8 cellular contexts compared by ENCODE assay signal in the genomic region with DNA sequence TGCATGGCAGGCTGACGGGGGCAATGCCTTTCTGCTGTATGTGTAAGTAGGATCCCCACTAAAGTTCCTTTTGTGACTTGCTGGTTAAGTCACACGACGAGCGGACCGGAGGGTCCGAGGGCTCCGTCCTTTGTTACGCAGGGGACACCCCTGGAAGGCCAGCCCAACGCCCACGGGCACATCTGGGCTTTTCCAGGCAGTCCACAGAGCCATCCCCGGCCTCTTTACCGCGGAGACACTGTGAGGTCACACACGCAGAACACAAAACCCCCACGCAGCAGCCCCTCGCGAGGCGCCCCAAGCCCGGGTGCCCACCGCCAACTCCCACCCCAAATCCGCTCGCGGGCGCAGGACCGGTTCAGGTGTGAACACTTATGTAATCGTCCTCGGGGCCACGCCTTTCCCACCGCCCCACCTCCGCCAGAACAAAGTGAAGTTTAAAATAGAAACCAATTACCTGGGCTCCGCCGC. TPM values are rescaled to one million over a fixed set of nuclear protein-coding genes. Genes with fewer than 3 reads are reported as not detected.
DNase-seq lines count a peak whose midpoint lies in the region; ATAC-seq and TF ChIP-seq lines count a peak whose summit lies in the region.

No MANE protein-coding gene starts in this region.

- peaks cover 49 to 55% of the 10 kb centered on the region in 2 experiments for H3K4me1 Mint-ChIP-seq in H9
- peaks cover 23% of the 10 kb centered on the region for H3K4me1 Mint-ChIP-seq in T-helper 1 cell treated with Interleukin-12 subunit alpha and Interleukin-12 subunit beta and Interleukin-4 antibody, amounts not matched to agents 30 μg/mL and 1 μg/mL, for 36 hours (ENCODE audit: low read depth)

- peak overlapping the region; percentile 39 for H3K18ac ChIP-seq in H9 (ENCODE audit: insufficient read length, low read depth, low read length)

- peak overlapping the region in 1 of 3 experiments; percentile 70; a peak in 1 of 7 replicates for H3K27ac Mint-ChIP-seq in H9
- peak overlapping the region; percentile 26 for H3K27ac Mint-ChIP-seq in T-helper 1 cell treated with Interleukin-12 subunit alpha and Interleukin-12 subunit beta and Interleukin-4 antibody, amounts not matched to agents 30 μg/mL and 1 μg/mL, for 36 hours

- no peaks in the 10 kb centered on the region for H3K36me3 Mint-ChIP-seq in H9 (ENCODE audit: insufficient read depth in 1 of 3, low read depth in 3 of 3)
- H3K36me3 Mint-ChIP-seq in T-helper 1 cell treated with Interleukin-12 subunit alpha and Interleukin-12 subunit beta and Interleukin-4 antibody, amounts not matched to agents 30 μg/mL and 1 μg/mL, for 36 hours (ENCODE audit: low read depth), result no peaks in the 10 kb centered on the region

- H3K4me2 ChIP-seq in H9 (ENCODE audit: insufficient read depth, insufficient read length, low read length), result peak overlapping the region; percentile 71

- no peak overlapping the region for H3K27ac ChIP-seq in H9 (ENCODE audit: insufficient read length, low read depth, low read length)
- peak overlapping the region; percentile 58 to 86 for H3K27ac ChIP-seq in coronary artery
- peak overlapping the region; percentile 63 to 84 for H3K27ac ChIP-seq in lung (ENCODE audit: low read depth in 1 of 2, low read length in 1 of 2)
- H3K27ac ChIP-seq in temporal lobe (ENCODE audit: low read depth, low read length), result peak overlapping the region; percentile 30

- peak overlapping the region; percentile 1 for H3K9ac ChIP-seq in H9 (ENCODE audit: extremely low read depth, insufficient read length, low read length)

- no peak for TF ChIP-seq CTCF in H9 (conservative IDR thresholded peaks at IDR 0.05)
- no peak for TF ChIP-seq CTCF in coronary artery (IDR thresholded peaks at IDR 0.05)
- no peak for TF ChIP-seq CTCF in lung (IDR thresholded peaks at IDR 0.05; ENCODE audit: control extremely low read depth, extremely low read depth)

- WGBS in H9 (ENCODE audit: extremely low coverage, insufficient read length, low lambda C conversion rate), result no CpG with 5 or more reads among the region's 32 CpGs
- 1% methylated on average over 25 to 32 of the region's 32 CpGs for WGBS in lung, 2 donors

- peak overlapping the region; percentile 42; the same call in 1 of the 2 replicates for H3K14ac ChIP-seq in H9 (ENCODE audit: insufficient read depth, low read length)

- peak overlapping the region; percentile 84 to 93 for H3K4me3 Mint-ChIP-seq in H9
- peak overlapping the region; percentile 79 for H3K4me3 Mint-ChIP-seq in T-helper 1 cell treated with Interleukin-12 subunit alpha and Interleukin-12 subunit beta and Interleukin-4 antibody, amounts not matched to agents 30 μg/mL and 1 μg/mL, for 36 hours

- no peaks in the 10 kb centered on the region for H4K20me1 ChIP-seq in H9 (ENCODE audit: control insufficient read depth, insufficient read depth, insufficient read length)

- H3K4me1 ChIP-seq in H9 (ENCODE audit: insufficient read depth, low read length), result peaks cover 8% of the 10 kb centered on the region
- H3K4me1 ChIP-seq in lung (ENCODE audit: control insufficient read depth in 2 of 2, insufficient read depth in 2 of 2, low read length in 2 of 2), result peaks cover 2 to 6% of the 10 kb centered on the region in 2 donors

- DNase-seq in AG08396 (ENCODE audit: low spot score) (peak; percentile 39), H9 (no peak), coronary artery (ENCODE audit: low spot score) (no peak), lung (ENCODE audit: low spot score) (peak; percentile 59)

- no peak overlapping the region for H4K5ac ChIP-seq in H9 (ENCODE audit: insufficient read length, low read depth, low read length)

- H3K4ac ChIP-seq in H9 (ENCODE audit: low read depth, low read length), result no peak overlapping the region

- ATAC-seq in lung (ENCODE audit: insufficient read depth, low FRiP score), result no peak
- ATAC-seq in HG02571 (IDR thresholded peaks at IDR 0.05; ENCODE audit: unreplicated experiment), result no peak
- no peak for ATAC-seq in GM21526 (IDR thresholded peaks at IDR 0.05; ENCODE audit: low FRiP score, unreplicated experiment)

- no peak overlapping the region for H2BK5ac ChIP-seq in H9 (ENCODE audit: insufficient read length, low read length)

- no peak overlapping the region for H2BK20ac ChIP-seq in H9 (ENCODE audit: low read depth, low read length, poor library complexity, severe bottlenecking)

- no peak overlapping the region for H4K8ac ChIP-seq in H9 (replicated peaks; ENCODE audit: insufficient read length, low read depth, low read length)

- H2BK15ac ChIP-seq in H9 (ENCODE audit: low read depth, low read length), result no peak overlapping the region

- no peak overlapping the region for H2AFZ ChIP-seq in H9 (ENCODE audit: low read length)

- H3K4me3 ChIP-seq in coronary artery, result peak overlapping the region; percentile 71
- H3K4me3 ChIP-seq in lung, result peak overlapping the region; percentile 71

- no peak overlapping the region for H2AK5ac ChIP-seq in H9 (ENCODE audit: insufficient read length, low read length)

- peaks cover 46% of the 10 kb centered on the region for H3K27me3 Mint-ChIP-seq in H9 (ENCODE audit: low read depth)
- H3K27me3 Mint-ChIP-seq in T-helper 1 cell treated with Interleukin-12 subunit alpha and Interleukin-12 subunit beta and Interleukin-4 antibody, amounts not matched to agents 30 μg/mL and 1 μg/mL, for 36 hours (ENCODE audit: low read depth), result peaks cover 79% of the 10 kb centered on the region

- no peaks in the 10 kb centered on the region; the same call in 1 of the 2 replicates for H3K27me3 ChIP-seq in H9 (ENCODE audit: insufficient read depth, low read length)
- no peaks in the 10 kb centered on the region for H3K27me3 ChIP-seq in lung (ENCODE audit: control insufficient read depth, insufficient read depth)

- H3K23me2 ChIP-seq in H9 (ENCODE audit: insufficient read length, low read depth, low read length, poor library complexity, severe bottlenecking), result peaks cover 35% of the 10 kb centered on the region

- H3K9me3 ChIP-seq in H9 (ENCODE audit: control insufficient read depth, low read depth, low read length), result no peaks in the 10 kb centered on the region
- no peaks in the 10 kb centered on the region for H3K9me3 ChIP-seq in lung (ENCODE audit: control insufficient read depth in 2 of 2, insufficient read depth in 1 of 2, low read length in 1 of 2)

- no peaks in the 10 kb centered on the region for H3K79me2 ChIP-seq in H9 (ENCODE audit: insufficient read depth, low read length)

- no peaks in the 10 kb centered on the region; a peak in 1 of 5 replicates for H3K9me3 Mint-ChIP-seq in H9
- no peaks in the 10 kb centered on the region for H3K9me3 Mint-ChIP-seq in T-helper 1 cell treated with Interleukin-12 subunit alpha and Interleukin-12 subunit beta and Interleukin-4 antibody, amounts not matched to agents 30 μg/mL and 1 μg/mL, for 36 hours

- H3T11ph ChIP-seq in H9 (ENCODE audit: low read length), result no peak overlapping the region

- no peak overlapping the region for H2BK120ac ChIP-seq in H9 (ENCODE audit: low read depth, low read length, poor library complexity, severe bottlenecking)

- H2BK12ac ChIP-seq in H9 (ENCODE audit: insufficient read length, low read depth, low read length), result no peak overlapping the region

- H3K56ac ChIP-seq in H9 (ENCODE audit: insufficient read length, low read depth, low read length), result no peak overlapping the region

- H3K36me3 ChIP-seq in lung (ENCODE audit: control insufficient read depth in 2 of 2, insufficient read depth in 2 of 2, low read length in 2 of 2), result no peaks in the 10 kb centered on the region

- no peak overlapping the region for H4K91ac ChIP-seq in H9 (ENCODE audit: insufficient read length, low read depth, low read length)

- H3K23ac ChIP-seq in H9 (ENCODE audit: insufficient read length, low read depth, low read length), result no peak overlapping the region

- peaks cover 2% of the 10 kb centered on the region for H3K79me1 ChIP-seq in H9 (ENCODE audit: insufficient read depth, low read depth, low read length, poor library complexity, severe bottlenecking)

RNA-seq across cellular contexts. Expression of gene ZNF516, which starts 4.3 kb away (rescaled TPM):
- 22.6 and 22.7 TPM in 2 replicates for total RNA-seq in H9 (2021)
- 10 to 100 TPM; 44.3 to 45.4 TPM for total RNA-seq in lung
- polyA plus RNA-seq in lung, result 1 to 10 TPM; 7.7 to 8.4 TPM
- total RNA-seq in temporal lobe, result 13.0 TPM

Comparison
In these comparisons a context has a peak if more than half of its experiments do, and no peak if none do; other contexts are left out.
1. DNase-seq: peak in AG08396 (single experiment) and lung (single experiment); none in H9 (single experiment) and coronary artery (single experiment).